Comparison of ENCODE assay signal across 1 cellular context in genomic region chrX:12954376-12954775, GRCh38.
TF ChIP-seq lines count a peak whose summit lies in the region.

No MANE protein-coding gene starts in this region.

TF ChIP-seq in GM12878, 131 proteins besides CTCF, POLR2A, EP300 and RAD21:
- TF ChIP-seq MTA2 (IDR thresholded peaks at IDR 0.05; ENCODE audit: low read depth) = no peak
- TF ChIP-seq MEF2A (IDR thresholded peaks at IDR 0.05; ENCODE audit: insufficient read depth, low read depth, low read length) = no peak
- no peak for TF ChIP-seq ZBTB4 (CRISPR knock-in tag; IDR thresholded peaks at IDR 0.05)
- TF ChIP-seq ZBTB40 (IDR thresholded peaks at IDR 0.05; ENCODE audit: borderline replicate concordance) = no peak
- TF ChIP-seq SREBF1 (IDR thresholded peaks at IDR 0.05; ENCODE audit: low read length) = no peak
- TF ChIP-seq TCF12 (IDR thresholded peaks at IDR 0.05; ENCODE audit: low read depth, low read length) = no peak
- TF ChIP-seq ZNF274 (IDR thresholded peaks at IDR 0.05; ENCODE audit: insufficient read depth, insufficient read length) = no peak
- TF ChIP-seq SKIL (IDR thresholded peaks at IDR 0.05; ENCODE audit: low read depth, poor library complexity, severe bottlenecking) = no peak
- no peak for TF ChIP-seq LARP7 (IDR thresholded peaks at IDR 0.05)
- no peak for TF ChIP-seq ZBTB11 (CRISPR knock-in tag; IDR thresholded peaks at IDR 0.05)
- no peak for TF ChIP-seq ZBTB33 (IDR thresholded peaks at IDR 0.05)
- no peak for TF ChIP-seq TCF3 (IDR thresholded peaks at IDR 0.05; ENCODE audit: borderline replicate concordance, insufficient read depth, low read depth, low read length)
- no peak for TF ChIP-seq KDM1A (IDR thresholded peaks at IDR 0.05; ENCODE audit: borderline replicate concordance)
- TF ChIP-seq ATF3 (IDR thresholded peaks at IDR 0.05; ENCODE audit: borderline replicate concordance, extremely low read depth, low read depth, low read length) = no peak
- TF ChIP-seq SREBF2 (IDR thresholded peaks at IDR 0.05; ENCODE audit: low read length) = no peak
- TF ChIP-seq EZH2 (IDR thresholded peaks at IDR 0.05; ENCODE audit: borderline replicate concordance, control insufficient read depth, low read depth, low read length) = no peak
